12 cellular contexts compared by ENCODE assay signal in genomic region chr5:62308439-62308838, GRCh38. TPM values are rescaled to one million over a fixed set of nuclear protein-coding genes. Genes with fewer than 3 reads are reported as not detected.
DNase-seq lines count a peak whose midpoint lies in the region; TF ChIP-seq lines count a peak whose summit lies in the region.
"Had no signal": no experiment of that assay in that cellular context is flagged by ENCODE, and none has a peak within 500 bp of the region (broad histone marks: within the 10 kb centered on the region; RNA-seq: fewer than 3 reads in every experiment).

No MANE protein-coding gene starts in this region.

- in situ Hi-C loops in G401 (cut with HindIII; ENCODE audit: low sequenced_read_pairs) = no loop called here

- intact Hi-C loops in dendritic cell treated with granulocyte-macrophage colony-stimulating factor and Interleukin-4, amounts not matched to agents 40 ng/mL and 50 ng/mL, for 4 days (cut with micrococcal nuclease) = loop anchor here (5.0 kb wide), 2 partner anchors 44 to 1361 kb away; partner anchors contain the start of genes ERCC8 and NDUFAF2
- intact Hi-C loops in ovary (cut with DNase I) = no loop called here

- peaks cover 68% of the 10 kb centered on the region for H3K36me3 Mint-ChIP-seq in activated T-cell treated with anti-CD3 and anti-CD28 coated beads, Interleukin-2, amount 50 U/mL, for 24 hours (ENCODE audit: low read depth)
- peaks cover 12% of the 10 kb centered on the region for H3K36me3 Mint-ChIP-seq in dendritic cell treated with granulocyte-macrophage colony-stimulating factor and Interleukin-4, amounts not matched to agents 40 ng/mL and 50 ng/mL, for 4 days (ENCODE audit: low read depth)
- H3K36me3 Mint-ChIP-seq in progenitor cell of endocrine pancreas (ENCODE audit: insufficient read depth) = no peaks in the 10 kb centered on the region

- no peaks in the 10 kb centered on the region for H3K9me3 ChIP-seq in ovary
- H3K9me3 ChIP-seq: tibial nerve had no signal

- no peak overlapping the region for H3K27ac ChIP-seq in ovary
- H3K27ac ChIP-seq: tibial nerve had no signal

- H3K9me3 Mint-ChIP-seq in activated T-cell treated with anti-CD3 and anti-CD28 coated beads, Interleukin-2, amount 50 U/mL, for 24 hours = peaks cover 3% of the 10 kb centered on the region
- no peaks in the 10 kb centered on the region for H3K9me3 Mint-ChIP-seq in dendritic cell treated with granulocyte-macrophage colony-stimulating factor and Interleukin-4, amounts not matched to agents 40 ng/mL and 50 ng/mL, for 4 days
- H3K9me3 Mint-ChIP-seq in progenitor cell of endocrine pancreas (ENCODE audit: low read depth) = no peaks in the 10 kb centered on the region

- peaks cover 1% of the 10 kb centered on the region for H3K4me1 ChIP-seq in ovary (ENCODE audit: insufficient read depth)

- H3K27me3 ChIP-seq in ovary = no peaks in the 10 kb centered on the region
- H3K27me3 ChIP-seq: tibial nerve had no signal

- H3K4me1 Mint-ChIP-seq in activated T-cell treated with anti-CD3 and anti-CD28 coated beads, Interleukin-2, amount 50 U/mL, for 24 hours (ENCODE audit: low read depth) = peaks cover 72% of the 10 kb centered on the region
- H3K4me1 Mint-ChIP-seq in dendritic cell treated with granulocyte-macrophage colony-stimulating factor and Interleukin-4, amounts not matched to agents 40 ng/mL and 50 ng/mL, for 4 days (ENCODE audit: low read depth) = peaks cover 31% of the 10 kb centered on the region
- peaks cover 29% of the 10 kb centered on the region for H3K4me1 Mint-ChIP-seq in progenitor cell of endocrine pancreas (ENCODE audit: low read depth)

- H3K27me3 Mint-ChIP-seq in activated T-cell treated with anti-CD3 and anti-CD28 coated beads, Interleukin-2, amount 50 U/mL, for 24 hours = no peaks in the 10 kb centered on the region
- no peaks in the 10 kb centered on the region for H3K27me3 Mint-ChIP-seq in dendritic cell treated with granulocyte-macrophage colony-stimulating factor and Interleukin-4, amounts not matched to agents 40 ng/mL and 50 ng/mL, for 4 days
- H3K27me3 Mint-ChIP-seq in progenitor cell of endocrine pancreas = no peaks in the 10 kb centered on the region

- H3K4me3 ChIP-seq in ovary = no peak overlapping the region
- H3K4me3 ChIP-seq: lung had no signal

- DNase-seq in activated T-cell treated with anti-CD3 and anti-CD28 coated beads, Interleukin-2, amount 50 U/mL, for 24 hours = no peak
- no peak for DNase-seq in activated T-cell treated with anti-CD3 and anti-CD28 coated beads, Interleukin-2, amount 50 U/mL, for 48 hours
- peak; percentile 68 for DNase-seq in OCI-M1 (lab: John Stamatoyannopoulos, UW)
- DNase-seq in progenitor cell of endocrine pancreas (ENCODE audit: low spot score, unreplicated experiment) = no peak
- no peak for DNase-seq in G401 (ENCODE audit: low spot score)
- no peak for DNase-seq in amniotic stem cell (lab: John Stamatoyannopoulos, UW)
- DNase-seq in ovary = no peak
- DNase-seq: NCI-H187, retina had no signal

- TF ChIP-seq POLR2A in ovary (IDR thresholded peaks at IDR 0.05) = no peak

- 88 to 90% (median 88%) methylated on average over 6 of the region's 6 CpGs for WGBS in ovary, 3 donors

- peak overlapping the region; percentile 100 for H3K27ac Mint-ChIP-seq in activated T-cell treated with anti-CD3 and anti-CD28 coated beads, Interleukin-2, amount 50 U/mL, for 24 hours
- peak overlapping the region; percentile 59 for H3K27ac Mint-ChIP-seq in dendritic cell treated with granulocyte-macrophage colony-stimulating factor and Interleukin-4, amounts not matched to agents 40 ng/mL and 50 ng/mL, for 4 days
- H3K27ac Mint-ChIP-seq in progenitor cell of endocrine pancreas = no peak overlapping the region

- H3K36me3 ChIP-seq in ovary = no peaks in the 10 kb centered on the region
- H3K36me3 ChIP-seq: tibial nerve had no signal

- H3K4me3 Mint-ChIP-seq in activated T-cell treated with anti-CD3 and anti-CD28 coated beads, Interleukin-2, amount 50 U/mL, for 24 hours = peak overlapping the region; percentile 98
- H3K4me3 Mint-ChIP-seq in dendritic cell treated with granulocyte-macrophage colony-stimulating factor and Interleukin-4, amounts not matched to agents 40 ng/mL and 50 ng/mL, for 4 days = no peak overlapping the region
- peak overlapping the region; percentile 98 for H3K4me3 Mint-ChIP-seq in progenitor cell of endocrine pancreas (ENCODE audit: low read depth)

- TF ChIP-seq EP300 in ovary (IDR thresholded peaks at IDR 0.05) = no peak

- TF ChIP-seq CTCF in progenitor cell of endocrine pancreas (IDR thresholded peaks at IDR 0.05; ENCODE audit: unreplicated experiment) (no peak), ovary (IDR thresholded peaks at IDR 0.05) (no peak)

RNA-seq across cellular contexts. Expression of gene KIF2A, which starts 2.4 kb away (rescaled TPM):
- total RNA-seq in progenitor cell of endocrine pancreas = 69.3 and 75.3 TPM in 2 replicates
- 37.9 and 62.8 TPM in 2 replicates for total RNA-seq in G401 (2014; rRNA removed; shearing (Covaris generic))
- 10 to 100 TPM; 21.8 to 39.1 (median 32.0) TPM for total RNA-seq in ovary
- polyA plus RNA-seq in ovary = 10 to 100 TPM in 1 of 2 donors, 1 to 10 TPM in 1; 8.0 to 22.4 TPM
